12 cellular contexts compared by ENCODE assay signal in the genomic region with DNA sequence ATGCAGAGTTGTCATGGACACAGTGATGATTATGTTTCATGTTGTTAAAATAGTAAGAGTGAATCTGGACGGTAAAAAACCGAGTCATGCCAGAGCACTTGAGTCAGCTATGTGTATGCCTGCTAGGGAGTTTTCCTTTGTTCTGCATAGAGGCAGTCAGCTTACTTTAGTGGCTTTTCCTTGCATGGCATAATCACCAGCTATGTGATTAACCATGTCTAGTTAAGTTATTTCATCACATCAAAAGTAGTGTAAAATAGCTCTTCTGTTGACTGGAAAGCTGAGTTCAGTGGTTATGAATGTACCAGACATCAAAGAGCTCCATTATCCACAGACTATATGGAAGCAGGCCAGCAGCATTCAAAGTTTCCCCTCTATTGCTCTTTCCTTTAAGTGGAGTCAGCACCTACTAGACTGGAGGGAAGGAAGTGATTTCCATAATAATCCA.
DNase-seq lines count a peak whose midpoint lies in the region; ATAC-seq, FAIRE-seq and TF ChIP-seq lines count a peak whose summit lies in the region.
"Had no signal": no experiment of that assay in that cellular context is flagged by ENCODE, and none has a peak within 500 bp of the region (broad histone marks: within the 10 kb centered on the region; RNA-seq: fewer than 3 reads in every experiment).

No MANE protein-coding gene starts in this region.

- no peak for ATAC-seq in HG02852 (IDR thresholded peaks at IDR 0.05; ENCODE audit: unreplicated experiment)
- ATAC-seq in GM18870 (IDR thresholded peaks at IDR 0.05; ENCODE audit: unreplicated experiment), result no peak
- ATAC-seq: activated CD8-positive, alpha-beta T cell treated with anti-CD3 and anti-CD28 coated beads for 36 hours; CD8-positive, alpha-beta T cell; Panc1 had no signal

- TF ChIP-seq CTCF in AG09319 (IDR thresholded peaks at IDR 0.05; ENCODE audit: low read depth, low read length) (no peak), GM10266 (IDR thresholded peaks at IDR 0.05; ENCODE audit: control insufficient read depth, insufficient read depth, low read depth, missing control alignments) (no peak)

- peak; percentile 79 for FAIRE-seq in endometrium (lab: Jason Lieb, UNC)
- FAIRE-seq: pancreas had no signal

- DNase-seq in AG09319 (ENCODE audit: extremely low read depth, low read depth), result peak; percentile 23
- DNase-seq in NCI-H510A (lab: John Stamatoyannopoulos, UW), result peak; percentile 17
- DNase-seq in myocyte (ENCODE audit: low read depth), result peak; percentile 50
- DNase-seq in GM10266 (ENCODE audit: extremely low spot score), result no peak
- no peak for DNase-seq in stimulated activated CD4-positive, alpha-beta T cell treated with anti-CD3 and anti-CD28 coated beads, Interleukin-4, amount 100 ng/mL, for 24 hours
- DNase-seq: activated CD8-positive, alpha-beta T cell treated with anti-CD3 and anti-CD28 coated beads for 36 hours; CD8-positive, alpha-beta T cell had no signal

Comparison
In these comparisons a context has a peak if more than half of its experiments do, and no peak if none do; other contexts are left out.
1. DNase-seq: peak in AG09319 (single experiment), NCI-H510A (single experiment) and myocyte (single experiment); none in GM10266 (single experiment) and stimulated activated CD4-positive, alpha-beta T cell treated with anti-CD3 and anti-CD28 coated beads, Interleukin-4, amount 100 ng/mL, for 24 hours (single experiment).